Comparison of ENCODE assay signal across 15 cellular contexts in genomic region chr15:85600001-85600400, GRCh38.
"Had no signal": no experiment of that assay in that cellular context is flagged by ENCODE, and none has a peak within 500 bp of the region (broad histone marks: within the 10 kb centered on the region; RNA-seq: fewer than 3 reads in every experiment).

No MANE protein-coding gene starts in this region.

- H3K36me3 ChIP-seq: cardiac muscle cell had no signal

- H3K4me3 Mint-ChIP-seq: naive thymus-derived CD8-positive, alpha-beta T cell; stimulated activated naive CD8-positive, alpha-beta T cell treated with anti-CD3 and anti-CD28 coated beads, Interleukin-15, Interleukin-2, amounts not matched to agents 100 ng/mL and 50 ng/mL, for 24 hours; T-helper 1 cell treated with Interleukin-12 subunit alpha and Interleukin-12 subunit beta and Interleukin-4 antibody, amounts not matched to agents 30 μg/mL and 1 μg/mL, for 36 hours; WTC11 had no signal

- H3K9ac ChIP-seq: SK-N-SH had no signal

- H3K27ac ChIP-seq: epithelial cell of prostate, lower lobe of right lung had no signal

- ATAC-seq: lower lobe of right lung; naive thymus-derived CD8-positive, alpha-beta T cell; WTC11 had no signal

- H3K27ac Mint-ChIP-seq: stimulated activated naive CD8-positive, alpha-beta T cell treated with anti-CD3 and anti-CD28 coated beads, Interleukin-15, Interleukin-2, amounts not matched to agents 100 ng/mL and 50 ng/mL, for 24 hours; T-helper 1 cell treated with Interleukin-12 subunit alpha and Interleukin-12 subunit beta and Interleukin-4 antibody, amounts not matched to agents 30 μg/mL and 1 μg/mL, for 36 hours had no signal

- H3K9me3 ChIP-seq: lower lobe of right lung, SK-N-SH had no signal

- H3K9me3 Mint-ChIP-seq: naive thymus-derived CD8-positive, alpha-beta T cell; stimulated activated naive CD8-positive, alpha-beta T cell treated with anti-CD3 and anti-CD28 coated beads, Interleukin-15, Interleukin-2, amounts not matched to agents 100 ng/mL and 50 ng/mL, for 24 hours; T-helper 1 cell treated with Interleukin-12 subunit alpha and Interleukin-12 subunit beta and Interleukin-4 antibody, amounts not matched to agents 30 μg/mL and 1 μg/mL, for 36 hours; WTC11 had no signal

- H3K36me3 Mint-ChIP-seq: WTC11 had no signal

- H3K4me3 ChIP-seq: cardiac muscle cell, lower lobe of right lung had no signal

- H3K27me3 ChIP-seq: cardiac muscle cell had no signal

- H3K27me3 Mint-ChIP-seq: naive thymus-derived CD8-positive, alpha-beta T cell; stimulated activated naive CD8-positive, alpha-beta T cell treated with anti-CD3 and anti-CD28 coated beads, Interleukin-15, Interleukin-2, amounts not matched to agents 100 ng/mL and 50 ng/mL, for 24 hours had no signal

- DNase-seq: activated CD4-positive, alpha-beta T cell treated with anti-CD3 and anti-CD28 coated beads for 48 hours; activated naive CD4-positive, alpha-beta T cell treated with Interleukin-2 at 50 U/mL for 16 hours; effector CD4-positive, alpha-beta T cell; hypothalamus; kidney glomerular epithelial cell; lower lobe of right lung; naive thymus-derived CD8-positive, alpha-beta T cell; SK-N-SH; stimulated activated CD4-positive, alpha-beta T cell treated with anti-CD3 and anti-CD28 coated beads, Interleukin-4, amount 100 ng/mL, for 1 hour; stimulated activated CD8-positive, alpha-beta memory T cell treated with anti-CD3 and anti-CD28 coated beads, Interleukin-4, amount 100 ng/mL, for 48 hours had no signal
